In the genomic region with DNA sequence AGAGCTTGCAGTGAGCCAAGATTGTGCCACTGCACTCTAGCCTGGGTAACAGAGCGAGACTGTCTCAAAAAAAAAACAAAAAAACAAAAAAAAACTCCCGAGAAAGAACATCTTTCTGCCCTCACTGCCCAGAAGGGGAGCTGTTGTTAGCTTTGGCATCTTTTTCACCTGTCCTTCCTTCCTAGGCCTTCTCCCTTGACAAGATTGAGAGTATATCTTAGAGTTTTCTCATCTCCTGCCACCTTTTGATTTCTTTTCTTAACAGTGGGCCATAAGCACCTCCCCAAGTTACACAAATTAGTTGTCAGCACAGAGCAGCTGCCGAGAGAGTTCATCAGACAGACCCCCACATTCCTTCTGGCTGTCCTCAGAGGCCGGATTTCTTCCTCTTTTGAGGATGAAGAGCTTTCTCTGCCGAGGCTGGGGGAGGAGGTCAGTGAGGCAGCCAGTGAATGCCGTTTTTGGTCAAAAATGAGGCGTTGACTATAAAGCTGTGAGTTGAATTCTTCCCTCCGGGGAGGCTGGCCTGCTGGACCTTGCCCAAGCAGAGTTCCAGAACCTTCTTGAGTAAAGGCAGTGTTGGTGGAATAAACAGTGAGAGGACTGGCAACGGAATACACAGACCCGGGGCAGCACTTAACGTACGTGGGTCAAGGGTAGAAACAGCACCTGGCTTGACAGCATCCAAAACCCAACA, we compare ENCODE assay signal across 8 cellular contexts.
DNase-seq lines count a peak whose midpoint lies in the region; ATAC-seq and TF ChIP-seq lines count a peak whose summit lies in the region.
"Had no signal": no experiment of that assay in that cellular context is flagged by ENCODE, and none has a peak within 500 bp of the region (broad histone marks: within the 10 kb centered on the region; RNA-seq: fewer than 3 reads in every experiment).

No MANE protein-coding gene starts in this region.

- peak overlapping the region; percentile 12 for H3K27ac Mint-ChIP-seq in MCF 10A (ENCODE audit: low read depth, unreplicated experiment)
- H3K27ac Mint-ChIP-seq in CD8-positive, alpha-beta memory T cell: peak overlapping the region in 4 of 8 donors; percentile 41 to 90 (median 68)
- H3K27ac Mint-ChIP-seq: activated naive CD8-positive, alpha-beta T cell treated with anti-CD3 and anti-CD28 coated beads, Interleukin-2, amount 10 ng/mL, durations not matched to agents 7 days and 5 days had no signal

- peaks cover 38% of the 10 kb centered on the region for H3K36me3 Mint-ChIP-seq in MCF 10A (ENCODE audit: insufficient read depth, unreplicated experiment)
- peaks cover 0 to 82% (median 15%) of the 10 kb centered on the region in 3 donors for H3K36me3 Mint-ChIP-seq in CD8-positive, alpha-beta memory T cell

- peak overlapping the region; percentile 98 for H2AK5ac ChIP-seq in IMR-90 (ENCODE audit: low read depth, low read length)

- TF ChIP-seq POLR2A in IMR-90 (IDR thresholded peaks at IDR 0.05; ENCODE audit: low read depth, low read length) (no peak), tibial nerve (IDR thresholded peaks at IDR 0.05) (no peak)

- peaks cover 48% of the 10 kb centered on the region for H4K20me1 ChIP-seq in IMR-90 (ENCODE audit: insufficient read depth, low read length)

- H3K18ac ChIP-seq in IMR-90 (ENCODE audit: low read depth, low read length): peak overlapping the region; percentile 52

- peak overlapping the region; percentile 73 for H3K23ac ChIP-seq in IMR-90 (ENCODE audit: low read depth, low read length)

- DNase-seq in IMR-90 (peak; percentile 82), MCF 10A (ENCODE audit: unreplicated experiment) (no peak), left lung (no peak), tibial nerve (ENCODE audit: low spot score in 2 of 2) (peak in 1 of 2 donors; percentile 32), Ammon's horn (ENCODE audit: low spot score) (no peak), caudate nucleus (lab: John Stamatoyannopoulos, UW) (no peak)
- no peak for DNase-seq in CD8-positive, alpha-beta memory T cell
- DNase-seq: activated naive CD8-positive, alpha-beta T cell treated with anti-CD3 and anti-CD28 coated beads, Interleukin-2, amount 10 ng/mL, durations not matched to agents 7 days and 5 days had no signal

- H3K27me3 Mint-ChIP-seq in MCF 10A (ENCODE audit: insufficient read depth, unreplicated experiment): no peaks in the 10 kb centered on the region
- H3K27me3 Mint-ChIP-seq in CD8-positive, alpha-beta memory T cell: no peaks in the 10 kb centered on the region
- H3K27me3 Mint-ChIP-seq: activated naive CD8-positive, alpha-beta T cell treated with anti-CD3 and anti-CD28 coated beads, Interleukin-2, amount 10 ng/mL, durations not matched to agents 7 days and 5 days had no signal

- H2BK5ac ChIP-seq in IMR-90 (ENCODE audit: low read depth, low read length, poor library complexity, severe bottlenecking): peak overlapping the region; percentile 55

- peaks cover 45 to 87% of the 10 kb centered on the region in 2 experiments for H3K79me1 ChIP-seq in IMR-90 (ENCODE audit: low read depth in 1 of 2, low read length in 2 of 2)

- no peaks in the 10 kb centered on the region for H3K9me3 Mint-ChIP-seq in MCF 10A (ENCODE audit: unreplicated experiment)
- H3K9me3 Mint-ChIP-seq in CD8-positive, alpha-beta memory T cell: no peaks in the 10 kb centered on the region
- H3K9me3 Mint-ChIP-seq: activated naive CD8-positive, alpha-beta T cell treated with anti-CD3 and anti-CD28 coated beads, Interleukin-2, amount 10 ng/mL, durations not matched to agents 7 days and 5 days had no signal

- peak overlapping the region; percentile 82 for H2AK9ac ChIP-seq in IMR-90 (replicated peaks; ENCODE audit: low read depth, low read length, poor library complexity)

- CTCF ChIA-PET in IMR-90 (lab: Yijun Ruan, JAX) (interaction anchor here (0.5 to 0.9 kb wide), 7 partner anchors 18 to 410 kb away, joined by 3 to 7 read pairs (median 3); no protein-coding TSS in a partner anchor), MCF 10A (lab: Yijun Ruan, JAX) (interaction anchor here (0.7 to 1.5 kb wide), 3 partner anchors 9 to 145 kb away, joined by 3 read pairs; no protein-coding TSS in a partner anchor)
- CTCF ChIA-PET in CD8-positive, alpha-beta memory T cell (lab: Charles Lee): no interaction called here

- in situ Hi-C loops in IMR-90 (cut with MboI; ENCODE audit: low sequenced_read_pairs): no loop called here

- H2BK20ac ChIP-seq in IMR-90 (ENCODE audit: low read depth, low read length): peak overlapping the region; percentile 70

- ATAC-seq in IMR-90 (ENCODE audit: low read depth) (peak; percentile 82), left lung (peak; percentile 40)

- H4K5ac ChIP-seq in IMR-90 (ENCODE audit: low read depth, low read length): peak overlapping the region; percentile 36; the same call in 1 of the 2 replicates

- H3K27me3 ChIP-seq in IMR-90 (ENCODE audit: control insufficient read depth, insufficient read depth, low read length) (no peaks in the 10 kb centered on the region), left lung (no peaks in the 10 kb centered on the region), tibial nerve (no peaks in the 10 kb centered on the region)
- H3K27me3 ChIP-seq in CD8-positive, alpha-beta memory T cell (ENCODE audit: insufficient read depth, low read length, poor library complexity, severe bottlenecking): no peaks in the 10 kb centered on the region

- no peaks in the 10 kb centered on the region for H3K4me1 Mint-ChIP-seq in MCF 10A (ENCODE audit: insufficient read depth, unreplicated experiment)
- peaks cover 0 to 2% (median 0%) of the 10 kb centered on the region in 3 donors for H3K4me1 Mint-ChIP-seq in CD8-positive, alpha-beta memory T cell

- peak overlapping the region; percentile 16 for H3K4me2 ChIP-seq in IMR-90 (ENCODE audit: low read depth, low read length)

- TF ChIP-seq EP300 in tibial nerve (IDR thresholded peaks at IDR 0.05): peak in 1 of 2 donors; percentile 17

- H3K56ac ChIP-seq in IMR-90 (ENCODE audit: extremely low read depth, insufficient read depth, low read length): peak overlapping the region; percentile 50

- H3K4me3 ChIP-seq in IMR-90 (ENCODE audit: insufficient read depth, low read depth, low read length) (no peak overlapping the region), left lung (no peak overlapping the region), tibial nerve (no peak overlapping the region)
- H3K4me3 ChIP-seq in CD8-positive, alpha-beta memory T cell (ENCODE audit: low read length): no peak overlapping the region

- H3K4me1 ChIP-seq in IMR-90 (ENCODE audit: control insufficient read depth, insufficient read depth, low read length) (peaks cover 23% of the 10 kb centered on the region), left lung (peaks cover 2 to 10% of the 10 kb centered on the region in 2 donors), tibial nerve (peaks cover 0 to 39% (median 11%) of the 10 kb centered on the region in 4 donors)
- no peaks in the 10 kb centered on the region for H3K4me1 ChIP-seq in CD8-positive, alpha-beta memory T cell (ENCODE audit: insufficient read depth, low read length)

- BruUV-seq in IMR-90 (replicated peaks; lab: Mats Ljungman, UMichigan) (no TSS peak), MCF 10A (replicated peaks; lab: Mats Ljungman, UMichigan) (no TSS peak)

- peak overlapping the region; percentile 84; the same call in 2 of the 3 replicates for H2BK15ac ChIP-seq in IMR-90 (ENCODE audit: low read depth, low read length)

- POLR2A ChIA-PET in IMR-90 (lab: Charles Lee; ENCODE audit: unreplicated experiment) (interaction anchor here (0.6 kb wide), 2 partner anchors 36 to 248 kb away, joined by 3 to 12 read pairs; no protein-coding TSS in a partner anchor), MCF 10A (lab: Yijun Ruan, JAX) (interaction anchor here (0.5 kb wide), 1 partner anchor 72 kb away, joined by 3 read pairs; no protein-coding TSS in a partner anchor)
- POLR2A ChIA-PET in CD8-positive, alpha-beta memory T cell (lab: Charles Lee): no interaction called here

- no peaks in the 10 kb centered on the region for H3K9me3 ChIP-seq in IMR-90 (ENCODE audit: control insufficient read depth, insufficient read depth, low read length)
- H3K9me3 ChIP-seq in left lung: no peaks in the 10 kb centered on the region
- H3K9me3 ChIP-seq in tibial nerve: no peaks in the 10 kb centered on the region
- no peaks in the 10 kb centered on the region for H3K9me3 ChIP-seq in CD8-positive, alpha-beta memory T cell (ENCODE audit: low read length)

- peak overlapping the region; percentile 86 for H3K14ac ChIP-seq in IMR-90 (replicated peaks; ENCODE audit: low read depth, low read length)

- TF ChIP-seq RAD21 in IMR-90 (IDR thresholded peaks at IDR 0.05; ENCODE audit: low read length): no peak; the same call in 1 of the 2 replicates

- dilution Hi-C loops in IMR-90 (cut with HindIII; ENCODE audit: low sequenced_read_pairs, unreplicated experiment): no loop called here

- H2AFZ ChIP-seq in IMR-90 (replicated peaks; ENCODE audit: low read length, poor library complexity): peak overlapping the region; percentile 67

- H4K91ac ChIP-seq in IMR-90 (ENCODE audit: insufficient read depth, low read depth, low read length): peak overlapping the region; percentile 89

- TF ChIP-seq CTCF in IMR-90 (conservative IDR thresholded peaks at IDR 0.05; ENCODE audit: low read depth, low read length) (peak; percentile 44), MCF 10A (IDR thresholded peaks at IDR 0.05; ENCODE audit: unreplicated experiment) (no peak), left lung (IDR thresholded peaks at IDR 0.05) (no peak), tibial nerve (IDR thresholded peaks at IDR 0.05) (peak in 2 of 5 experiments; percentile 32 to 37)

- no peak overlapping the region for H3K4me3 Mint-ChIP-seq in MCF 10A (ENCODE audit: unreplicated experiment)
- no peak overlapping the region for H3K4me3 Mint-ChIP-seq in CD8-positive, alpha-beta memory T cell
- H3K4me3 Mint-ChIP-seq: activated naive CD8-positive, alpha-beta T cell treated with anti-CD3 and anti-CD28 coated beads, Interleukin-2, amount 10 ng/mL, durations not matched to agents 7 days and 5 days had no signal

- peak overlapping the region; percentile 82 for H3K4ac ChIP-seq in IMR-90 (ENCODE audit: low read depth, low read length)

- peak overlapping the region; percentile 87 for H2BK120ac ChIP-seq in IMR-90 (ENCODE audit: low read depth, low read length)

- no CpG with 5 or more reads among the region's 12 CpGs for WGBS in IMR-90 (ENCODE audit: extremely low coverage in 2 of 2, insufficient read length in 1 of 2), 2 experiments
- 21 to 22% methylated on average over 12 of the region's 12 CpGs for WGBS in tibial nerve, 2 donors

- H4K8ac ChIP-seq in IMR-90 (ENCODE audit: low read depth in 2 of 2, low read length in 2 of 2): peak overlapping the region; percentile 33 to 86

- peaks cover 32% of the 10 kb centered on the region for H3K9me1 ChIP-seq in IMR-90 (ENCODE audit: insufficient read depth, low read length)

- peaks cover 65% of the 10 kb centered on the region for H3K36me3 ChIP-seq in IMR-90 (ENCODE audit: control insufficient read depth, insufficient read depth, low read length)
- peaks cover 0 to 66% of the 10 kb centered on the region in 2 donors for H3K36me3 ChIP-seq in left lung
- H3K36me3 ChIP-seq in tibial nerve: peaks cover 0 to 24% (median 0%) of the 10 kb centered on the region in 3 donors
- peaks cover 15% of the 10 kb centered on the region for H3K36me3 ChIP-seq in CD8-positive, alpha-beta memory T cell (ENCODE audit: insufficient read depth, low read length)

- H3K27ac ChIP-seq in IMR-90 (ENCODE audit: insufficient read depth, low read length): peak overlapping the region; percentile 84
- H3K27ac ChIP-seq in left lung: peak overlapping the region; percentile 37 to 50
- peak overlapping the region; percentile 60 to 88 (median 70) for H3K27ac ChIP-seq in tibial nerve
- no peak overlapping the region for H3K27ac ChIP-seq in CD8-positive, alpha-beta memory T cell (ENCODE audit: low read depth, low read length)
- H3K27ac ChIP-seq in caudate nucleus (ENCODE audit: low read depth, low read length): no peak overlapping the region

- H3K9ac ChIP-seq in IMR-90 (ENCODE audit: low read depth, low read length): peak overlapping the region; percentile 58

- intact Hi-C loops in IMR-90 (cut with micrococcal nuclease) (no loop called here), MCF 10A (cut with micrococcal nuclease) (no loop called here), left lung (cut with DNase I) (no loop called here)

Comparison
In these comparisons a context has a peak if more than half of its experiments do, and no peak if none do; other contexts are left out.
1. H3K27ac ChIP-seq: peak in IMR-90 (single experiment), left lung (2 of 2) and tibial nerve (4 of 4); none in CD8-positive, alpha-beta memory T cell (single experiment) and caudate nucleus (single experiment).